ENCODE assay signal across 8 cellular contexts in the genomic region with DNA sequence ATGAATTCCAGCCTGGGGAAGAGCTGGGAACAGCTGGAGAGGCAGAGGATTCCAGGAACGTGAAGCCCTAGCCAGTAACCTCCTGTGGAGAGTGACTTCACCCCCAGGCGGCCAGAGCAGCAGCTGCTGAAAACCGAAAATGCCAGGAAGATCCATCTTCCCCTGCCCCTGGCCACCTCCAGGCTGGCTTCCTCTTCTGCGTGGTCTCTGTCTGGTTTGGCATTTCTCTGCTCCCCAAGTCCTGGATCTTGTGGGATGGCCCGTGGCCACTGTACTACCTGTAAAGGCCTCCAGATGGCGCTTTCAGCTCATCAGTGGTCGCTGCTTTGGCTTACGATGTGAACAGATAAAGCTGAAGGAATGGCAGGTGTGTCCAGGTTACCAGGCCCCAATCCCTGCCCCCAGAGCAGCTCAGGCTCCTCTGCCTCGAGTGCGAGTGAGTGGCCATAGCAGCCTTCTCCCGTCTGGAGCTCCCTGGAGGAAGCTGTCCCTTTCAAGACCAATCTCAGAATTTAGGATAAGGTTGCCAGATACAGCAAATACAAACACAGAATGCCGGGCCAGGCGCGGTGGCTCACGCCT. TPM values are rescaled to one million over a fixed set of nuclear protein-coding genes. Genes with fewer than 3 reads are reported as not detected.
DNase-seq lines count a peak whose midpoint lies in the region; ATAC-seq and TF ChIP-seq lines count a peak whose summit lies in the region.

No MANE protein-coding gene starts in this region.

- H3K36me3 ChIP-seq in lung (ENCODE audit: control insufficient read depth in 2 of 2, insufficient read depth in 2 of 2, low read length in 2 of 2): no peaks in the 10 kb centered on the region

- no peak overlapping the region for H3K27ac ChIP-seq in CD4-positive, alpha-beta T cell (ENCODE audit: low read depth, low read length)
- no peak overlapping the region for H3K27ac ChIP-seq in lung (ENCODE audit: low read depth in 1 of 2, low read length in 1 of 2)

- H3K4me3 Mint-ChIP-seq in CD4-positive, alpha-beta T cell: no peak overlapping the region

- CTCF ChIA-PET in CD4-positive, alpha-beta T cell (lab: Charles Lee): interaction anchor here (0.6 to 6.7 kb wide), 24 partner anchors 9 to 722 kb away, joined by 3 to 56 read pairs (median 4); partner anchors contain the start of genes AGBL5, KHK, OST4 and TRIM54

- H3K4me1 Mint-ChIP-seq in CD4-positive, alpha-beta T cell (ENCODE audit: low read depth): no peaks in the 10 kb centered on the region

- intact Hi-C loops in CD4-positive, alpha-beta T cell (cut with DNase I, micrococcal nuclease): loop anchor here (1.0 to 5.0 kb wide), 6 partner anchors 56 to 341 kb away; partner anchors contain the start of gene KHK (in 1 of the 2)

- no peaks in the 10 kb centered on the region for H3K9me3 ChIP-seq in CD4-positive, alpha-beta T cell (ENCODE audit: control insufficient read depth, low read length)
- H3K9me3 ChIP-seq in lung (ENCODE audit: control insufficient read depth in 2 of 2, insufficient read depth in 1 of 2, low read length in 1 of 2): no peaks in the 10 kb centered on the region

- no peaks in the 10 kb centered on the region for H3K9me3 Mint-ChIP-seq in CD4-positive, alpha-beta T cell

- POLR2A ChIA-PET in CD4-positive, alpha-beta T cell (lab: Charles Lee): interaction anchor here (1.0 to 1.4 kb wide), 6 partner anchors 55 to 341 kb away, joined by 3 to 8 read pairs (median 4); partner anchors contain the start of gene AGBL5

- peak; percentile 55 to 81 (median 71) for DNase-seq in CD4-positive, alpha-beta T cell
- peak; percentile 79 for DNase-seq in NCI-H69 (lab: John Stamatoyannopoulos, UW)
- peak; percentile 85 to 87 for DNase-seq in activated CD4-positive, alpha-beta T cell treated with anti-CD3 and anti-CD28 coated beads, Interleukin-2, amount 50 U/mL, for 48 hours
- DNase-seq in ecto neural progenitor cell (ENCODE audit: low spot score): peak; percentile 88
- DNase-seq in lung (ENCODE audit: low spot score): peak; percentile 83
- peak; percentile 54 for DNase-seq in stimulated activated CD8-positive, alpha-beta memory T cell treated with anti-CD3 and anti-CD28 coated beads, Interleukin-12 subunit alpha, Interleukin-12 subunit beta, amount 100 ng/mL, for 4 hours (ENCODE audit: low read depth)

- TF ChIP-seq CTCF in CD4-positive, alpha-beta T cell (IDR thresholded peaks at IDR 0.05): peak; percentile 92
- TF ChIP-seq CTCF in lung (IDR thresholded peaks at IDR 0.05; ENCODE audit: control extremely low read depth, extremely low read depth): peak; percentile 99

- no peaks in the 10 kb centered on the region for H3K36me3 Mint-ChIP-seq in CD4-positive, alpha-beta T cell (ENCODE audit: low read depth)

- WGBS in lung, 2 donors: 22 to 26% methylated on average over 15 of the region's 15 CpGs

- no peak overlapping the region for H3K4me3 ChIP-seq in lung

- ATAC-seq in CD4-positive, alpha-beta T cell (ENCODE audit: poor library complexity): peak; percentile 99
- ATAC-seq in HG03460 (IDR thresholded peaks at IDR 0.05; ENCODE audit: unreplicated experiment) (peak; percentile 59), lung (ENCODE audit: insufficient read depth, low FRiP score) (peak; percentile 94), HG02678 (IDR thresholded peaks at IDR 0.05; ENCODE audit: unreplicated experiment) (no peak)

- peaks cover 5% of the 10 kb centered on the region for H3K27me3 ChIP-seq in CD4-positive, alpha-beta T cell (ENCODE audit: control insufficient read depth, insufficient read depth, low read length)
- H3K27me3 ChIP-seq in lung (ENCODE audit: control insufficient read depth, insufficient read depth): no peaks in the 10 kb centered on the region

- H3K27ac Mint-ChIP-seq in CD4-positive, alpha-beta T cell: no peak overlapping the region

- no peaks in the 10 kb centered on the region for H3K4me1 ChIP-seq in lung (ENCODE audit: control insufficient read depth in 2 of 2, insufficient read depth in 2 of 2, low read length in 2 of 2)

- peaks cover 53% of the 10 kb centered on the region for H3K27me3 Mint-ChIP-seq in CD4-positive, alpha-beta T cell

RNA-seq across cellular contexts. Expression of gene MAPRE3, which starts 8.7 kb away (rescaled TPM):
- total RNA-seq in CD4-positive, alpha-beta T cell: 1 to 10 TPM; 3.4 to 4.5 TPM
- 10 to 100 TPM; 10.2 to 34.1 TPM for total RNA-seq in lung
- polyA plus RNA-seq in lung: 10 to 100 TPM; 20.4 to 41.9 TPM
